ENCODE assay signal across 8 cellular contexts in the genomic region with DNA sequence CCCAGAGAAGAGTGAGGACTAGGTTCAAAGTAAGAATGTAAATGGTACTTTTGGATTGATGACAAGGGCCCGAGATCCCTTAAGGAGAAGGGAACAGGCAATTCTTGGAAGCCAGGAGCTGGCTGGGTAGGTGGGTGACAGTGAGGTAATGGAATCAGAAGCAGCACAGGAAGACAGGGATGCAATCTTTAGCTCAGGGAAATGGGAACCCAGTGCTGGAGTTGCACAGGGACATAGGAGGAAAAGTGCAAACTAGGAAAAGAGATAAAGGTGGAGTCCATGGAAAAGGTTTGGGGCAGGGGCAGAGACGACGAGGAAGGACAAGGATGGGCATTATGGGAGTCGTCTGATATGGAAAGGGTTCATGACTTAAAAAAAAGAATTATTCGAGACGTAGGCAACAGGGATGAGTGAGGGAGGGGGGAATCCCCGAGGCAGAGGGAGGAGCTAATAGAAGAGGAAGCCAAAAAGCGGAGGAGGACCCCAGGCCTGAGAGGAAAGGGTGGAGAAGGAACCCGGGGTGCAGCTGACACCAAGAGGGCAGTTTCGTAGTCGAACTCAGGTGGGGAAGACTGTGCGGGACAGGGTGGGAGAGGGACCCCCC. TPM values are rescaled to one million over a fixed set of nuclear protein-coding genes. Genes with fewer than 3 reads are reported as not detected.
DNase-seq lines count a peak whose midpoint lies in the region; ATAC-seq and TF ChIP-seq lines count a peak whose summit lies in the region.

No MANE protein-coding gene starts in this region.

- H3K27ac ChIP-seq in CD4-positive, alpha-beta T cell (ENCODE audit: low read depth, low read length) = peak overlapping the region; percentile 84

- no peaks in the 10 kb centered on the region for H3K9me3 Mint-ChIP-seq in CD4-positive, alpha-beta T cell
- no peaks in the 10 kb centered on the region for H3K9me3 Mint-ChIP-seq in immature natural killer cell

- intact Hi-C loops in CD4-positive, alpha-beta T cell (cut with DNase I, micrococcal nuclease) = loop anchor here (1.0 to 10.0 kb wide), 6 partner anchors 21 to 632 kb away; a partner anchor contains a TSS

- H3K36me3 Mint-ChIP-seq in CD4-positive, alpha-beta T cell (ENCODE audit: low read depth) = peaks cover 53% of the 10 kb centered on the region
- H3K36me3 Mint-ChIP-seq in immature natural killer cell = peaks cover 0 to 7% (median 0%) of the 10 kb centered on the region in 3 donors

- no peaks in the 10 kb centered on the region for H3K9me3 ChIP-seq in CD4-positive, alpha-beta T cell (ENCODE audit: control insufficient read depth, low read length)

- H3K27ac Mint-ChIP-seq in CD4-positive, alpha-beta T cell = peak overlapping the region; percentile 93
- peak overlapping the region; percentile 81 to 98 (median 96) for H3K27ac Mint-ChIP-seq in immature natural killer cell

- peak overlapping the region; percentile 95 for H3K4me3 Mint-ChIP-seq in CD4-positive, alpha-beta T cell
- H3K4me3 Mint-ChIP-seq in immature natural killer cell = peak overlapping the region; percentile 93 to 99 (median 93)

- no peaks in the 10 kb centered on the region for H3K27me3 Mint-ChIP-seq in CD4-positive, alpha-beta T cell
- peaks cover 2 to 12% (median 5%) of the 10 kb centered on the region in 3 donors for H3K27me3 Mint-ChIP-seq in immature natural killer cell (ENCODE audit: low read depth in 3 of 3)

- H3K4me1 Mint-ChIP-seq in CD4-positive, alpha-beta T cell (ENCODE audit: low read depth) = peaks cover 39% of the 10 kb centered on the region
- H3K4me1 Mint-ChIP-seq in immature natural killer cell = peaks cover 46 to 59% of the 10 kb centered on the region in 2 donors

- DNase-seq in CD4-positive, alpha-beta T cell = peak in 6 of 10 experiments; percentile 23 to 47 (median 36)
- peak; percentile 78 for DNase-seq in GM19238 (ENCODE audit: insufficient read length, low spot score)
- DNase-seq in SKM-1 treated with dmso at 0.1 percent for 144 hours (lab: John Stamatoyannopoulos, UW; ENCODE audit: unreplicated experiment) = peak; percentile 83
- peak; percentile 38 to 42 for DNase-seq in T47D (ENCODE audit: low read depth in 1 of 2, low spot score in 1 of 2)
- DNase-seq in immature natural killer cell = peak in 2 of 3 donors; percentile 41 to 54
- DNase-seq in stimulated activated CD4-positive, alpha-beta T cell treated with anti-CD3 and anti-CD28 coated beads, Interleukin-12 subunit alpha, Interleukin-12 subunit beta, amount 100 ng/mL, for 48 hours (ENCODE audit: low read depth in 2 of 3, low spot score in 1 of 3) = peak; percentile 34 to 56 (median 51)
- no peak for DNase-seq in H4 (ENCODE audit: low spot score)

- in situ Hi-C loops in T47D (cut with HindIII; ENCODE audit: low pct_unique_long_range_greater_than_20kb, low sequenced_read_pairs) = no loop called here

- H3K27me3 ChIP-seq in CD4-positive, alpha-beta T cell (ENCODE audit: control insufficient read depth, insufficient read depth, low read length) = no peaks in the 10 kb centered on the region

- peak; percentile 30 for ATAC-seq in CD4-positive, alpha-beta T cell (ENCODE audit: poor library complexity)
- ATAC-seq in HG03432 (IDR thresholded peaks at IDR 0.05; ENCODE audit: unreplicated experiment) = peak; percentile 59

- TF ChIP-seq CTCF in CD4-positive, alpha-beta T cell (IDR thresholded peaks at IDR 0.05) = no peak

- POLR2A ChIA-PET in CD4-positive, alpha-beta T cell (lab: Charles Lee) = interaction anchor here (0.7 to 3.4 kb wide), 16 partner anchors 9 to 963 kb away, joined by 3 to 54 read pairs (median 6); a partner anchor contains a TSS

- CTCF ChIA-PET in CD4-positive, alpha-beta T cell (lab: Charles Lee) = interaction anchor here (0.9 to 4.5 kb wide), 4 partner anchors 14 to 73 kb away, joined by 3 to 41 read pairs (median 6); a partner anchor contains a TSS

RNA-seq across cellular contexts. Expression of a gene that starts 0.5 kb away (rescaled TPM):
- 10 to 100 TPM; 50.2 to 51.0 TPM for total RNA-seq in CD4-positive, alpha-beta T cell
- polyA plus RNA-seq in immature natural killer cell = 10 to 100 TPM; 35.1 to 65.7 (median 57.9) TPM
- total RNA-seq in H4 (2014; rRNA removed; shearing (Covaris generic)) = 19.7 and 21.2 TPM in 2 replicates

RNA-seq across cellular contexts. Expression of a gene that starts 20.3 kb away (rescaled TPM):
- total RNA-seq in CD4-positive, alpha-beta T cell = 10 to 100 TPM; 62.0 to 65.7 TPM
- polyA plus RNA-seq in immature natural killer cell = 10 to 100 TPM; 30.0 to 37.8 (median 37.1) TPM
- total RNA-seq in H4 (2014; rRNA removed; shearing (Covaris generic)) = 49.6 and 49.7 TPM in 2 replicates

RNA-seq across cellular contexts. Expression of a gene that starts 44.6 kb away (rescaled TPM):
- 10 to 100 TPM; 38.9 to 40.0 TPM for total RNA-seq in CD4-positive, alpha-beta T cell
- polyA plus RNA-seq in immature natural killer cell = 1 to 10 TPM in 2 of 3 donors, under 1 TPM in 1; 0.11 to 1.8 (median 1.5) TPM
- total RNA-seq in H4 (2014; rRNA removed; shearing (Covaris generic)) = 7.4 and 8.7 TPM in 2 replicates

RNA-seq across cellular contexts. Expression of a gene that starts 45.8 kb away (rescaled TPM):
- total RNA-seq in CD4-positive, alpha-beta T cell = not detected
- not detected for polyA plus RNA-seq in immature natural killer cell
- 3.3 and 5.8 TPM in 2 replicates for total RNA-seq in H4 (2014; rRNA removed; shearing (Covaris generic))
